17 cellular contexts compared by ENCODE assay signal in genomic region chr2:226123307-226123706, GRCh38.
DNase-seq lines count a peak whose midpoint lies in the region; ATAC-seq and TF ChIP-seq lines count a peak whose summit lies in the region.
"Had no signal": no experiment of that assay in that cellular context is flagged by ENCODE, and none has a peak within 500 bp of the region (broad histone marks: within the 10 kb centered on the region; RNA-seq: fewer than 3 reads in every experiment).

No MANE protein-coding gene starts in this region.

- TF ChIP-seq CTCF in AG10803 (conservative IDR thresholded peaks at IDR 0.05; ENCODE audit: low read length), result no peak

- H3K4me3 ChIP-seq in AG10803 (ENCODE audit: low read length), result no peak overlapping the region
- H3K4me3 ChIP-seq: dorsolateral prefrontal cortex had no signal

- DNase-seq in AG10803 (ENCODE audit: low read depth) (peak; percentile 73), LoVo (ENCODE audit: low spot score) (peak; percentile 42), fibroblast of peridontal ligament (ENCODE audit: extremely low read depth) (peak; percentile 67), renal cortical epithelial cell (ENCODE audit: low read depth) (peak; percentile 76), NCI-H2171 (lab: John Stamatoyannopoulos, UW) (no peak), left lobe of liver (ENCODE audit: low spot score) (no peak), NCI-H345 treated with DMSO at 0.1 percent for 48 hours (lab: John Stamatoyannopoulos, UW; ENCODE audit: unreplicated experiment) (no peak)
- DNase-seq: activated CD4-positive, alpha-beta T cell treated with anti-CD3 and anti-CD28 coated beads, Interleukin-2, amount 10 ng/mL, durations not matched to agents 24 days and 14 days; activated naive CD4-positive, alpha-beta T cell treated with Interleukin-2 at 50 U/mL for 16 hours; dorsolateral prefrontal cortex; MM.1S; naive thymus-derived CD4-positive, alpha-beta T cell; NCI-H187 treated with DMSO at 0.1 percent for 48 hours; stimulated activated CD4-positive, alpha-beta T cell treated with anti-CD3 and anti-CD28 coated beads, Interleukin-12 subunit alpha, Interleukin-12 subunit beta, amount 100 ng/mL, for 4 hours; stimulated activated naive B cell treated with anti-CD40 and anti-IgM and Interleukin-4, amounts not matched to agents 10 μg/mL and 1 μg/mL and 100 μg/mL, for 72 hours had no signal

- ATAC-seq in left lobe of liver (no peak), GM18498 (IDR thresholded peaks at IDR 0.05; ENCODE audit: unreplicated experiment) (no peak)
- ATAC-seq: naive thymus-derived CD4-positive, alpha-beta T cell; SK-N-SH treated with all-trans-retinoic acid at 6 μM for 48 hours; stimulated activated naive B cell treated with anti-CD40 and anti-IgM and Interleukin-4, amounts not matched to agents 10 μg/mL and 1 μg/mL and 100 μg/mL, for 72 hours had no signal

Comparison
In these comparisons a context has a peak if more than half of its experiments do, and no peak if none do; other contexts are left out.
1. DNase-seq: peak in AG10803 (single experiment), LoVo (single experiment), fibroblast of peridontal ligament (single experiment) and renal cortical epithelial cell (single experiment); none in NCI-H2171 (single experiment), left lobe of liver (single experiment) and NCI-H345 treated with DMSO at 0.1 percent for 48 hours (single experiment).